ENCODE assay signal across 8 cellular contexts in genomic region chr16:4650443-4651074, GRCh38.
A peak's percentile ranks its signal among the peaks of the same experiment; 100 is the strongest.
DNase-seq lines count a peak whose midpoint lies in the region; TF ChIP-seq lines count a peak whose summit lies in the region.
"Not testable (repeated sequence)": the region's sequence is repeated elsewhere in the genome, so short reads cannot be mapped to it uniquely, and the experiment has no call there.

No MANE protein-coding gene starts in this region.

- not testable (repeated sequence) for H3K27ac ChIP-seq in DOHH2 (ENCODE audit: low read depth, low read length); tibial artery

- not testable (repeated sequence) for H3K9me2 ChIP-seq in DOHH2 (replicated peaks; ENCODE audit: control insufficient read depth, low read length)

- not testable (repeated sequence) for H4K20me1 ChIP-seq in DOHH2 (ENCODE audit: control insufficient read depth, insufficient read depth, low read depth, low read length)

- TF ChIP-seq CTCF in DOHH2 (IDR thresholded peaks at IDR 0.05; ENCODE audit: low read depth, low read length, poor library complexity, severe bottlenecking), result peak; percentile 85
- peak; percentile 83 for TF ChIP-seq CTCF in retinal pigment epithelial cell (conservative IDR thresholded peaks at IDR 0.05; ENCODE audit: low read depth, low read length)
- TF ChIP-seq CTCF in tibial artery (IDR thresholded peaks at IDR 0.05), result peak; percentile 39 to 50

- not testable (repeated sequence) for H3K27me3 ChIP-seq in DOHH2 (ENCODE audit: control insufficient read depth, low read length); tibial artery

- in situ Hi-C loops in T47D (cut with HindIII; ENCODE audit: low pct_unique_long_range_greater_than_20kb, low sequenced_read_pairs), result not testable (repeated sequence)

- H3K36me3 ChIP-seq in DOHH2 (ENCODE audit: control insufficient read depth, low read length) (peaks cover 23% of the 10 kb centered on the region), tibial artery (peaks cover 39 to 72% (median 54%) of the 10 kb centered on the region in 3 donors)

- H3K4me2 ChIP-seq in DOHH2 (ENCODE audit: low read length), result not testable (repeated sequence)

- DNase-seq in KG1 (lab: John Stamatoyannopoulos, UW) (peak; percentile 59), OCI-M1 (lab: John Stamatoyannopoulos, UW) (peak; percentile 81), T47D (ENCODE audit: low read depth in 1 of 2, low spot score in 1 of 2) (peak; percentile 79 to 80), hepatic stellate cell (ENCODE audit: low spot score) (peak; percentile 75), retinal pigment epithelial cell (ENCODE audit: low read depth) (peak; percentile 24)
- DNase-seq in activated CD4-positive, alpha-beta T cell treated with anti-CD3 and anti-CD28 coated beads, Interleukin-2, amount 50 U/mL, for 24 hours (ENCODE audit: low read depth in 1 of 2, low spot score in 1 of 2), result peak; percentile 59 to 72
- not testable (repeated sequence) for DNase-seq in tibial artery

- not testable (repeated sequence) for H3F3A ChIP-seq in DOHH2 (ENCODE audit: control insufficient read depth, insufficient read depth)

- H3K79me2 ChIP-seq in DOHH2 (ENCODE audit: control insufficient read depth, low read length), result peaks cover 21% of the 10 kb centered on the region

- intact Hi-C loops in tibial artery (cut with DNase I; ENCODE audit: low total_unique reads), result not testable (repeated sequence)

- not testable (repeated sequence) for H3K4me3 ChIP-seq in DOHH2 (ENCODE audit: low read length); retinal pigment epithelial cell (ENCODE audit: low read length); tibial artery

- H3K9me3 ChIP-seq in DOHH2 (ENCODE audit: control insufficient read depth, insufficient read depth, low read length); tibial artery: not testable (repeated sequence)

- H3K4me1 ChIP-seq in DOHH2 (ENCODE audit: control insufficient read depth, low read length); tibial artery: not testable (repeated sequence)
